Comparison of ENCODE assay signal across 1 cellular context in genomic region chr7:23055582-23056178, GRCh38.
TF ChIP-seq lines count a peak whose summit lies in the region.

No MANE protein-coding gene starts in this region.

TF ChIP-seq in H1, 55 proteins besides CTCF, POLR2A, EP300 and RAD21:
- TF ChIP-seq BACH1 (IDR thresholded peaks at IDR 0.05; ENCODE audit: low read length) (0 out of 2 replicates have a peak, but pooled peaks have one; percentile 16), CHD1 (IDR thresholded peaks at IDR 0.05; ENCODE audit: low read depth, low read length) (no peak), FOSL1 (IDR thresholded peaks at IDR 0.05; ENCODE audit: insufficient read depth, low read depth, low read length) (no peak), SP1 (IDR thresholded peaks at IDR 0.05; ENCODE audit: low read depth, low read length) (no peak)
